ENCODE assay signal across 8 cellular contexts in genomic region chr5:169637085-169637855, GRCh38. TPM values are rescaled to one million over a fixed set of nuclear protein-coding genes. Genes with fewer than 3 reads are reported as not detected.
DNase-seq lines count a peak whose midpoint lies in the region; ATAC-seq and TF ChIP-seq lines count a peak whose summit lies in the region.

Gene DOCK2, plus strand, starts transcription at chr5:169637275. Its CDS starts 52 bp downstream, at chr5:169637327.

- no peak for TF ChIP-seq CTCF in astrocyte of the cerebellum (IDR thresholded peaks at IDR 0.05; ENCODE audit: low read depth, low read length, missing control alignments)
- no peak for TF ChIP-seq CTCF in right lobe of liver (IDR thresholded peaks at IDR 0.05)
- TF ChIP-seq CTCF in type B pancreatic cell (conservative IDR thresholded peaks at IDR 0.05) = no peak

- no peaks in the 10 kb centered on the region for H3K36me3 ChIP-seq in right lobe of liver

- peaks cover 0 to 11% of the 10 kb centered on the region in 2 donors for H3K27me3 ChIP-seq in right lobe of liver

- H3K36me3 Mint-ChIP-seq in type B pancreatic cell = no peaks in the 10 kb centered on the region

- no peaks in the 10 kb centered on the region for H3K4me1 ChIP-seq in right lobe of liver

- no peaks in the 10 kb centered on the region for H3K9me3 ChIP-seq in right lobe of liver

- intact Hi-C loops in right lobe of liver (cut with DNase I) = no loop called here

- peaks cover 10% of the 10 kb centered on the region for H3K9me3 Mint-ChIP-seq in type B pancreatic cell

- 2% methylated on average over 16 of the region's 55 CpGs for WGBS in right lobe of liver (ENCODE audit: insufficient coverage, low coverage, low lambda C conversion rate, missing lambda C conversion rate)

- DNase-seq in T-helper 2 cell (peak; percentile 30 to 88 (median 59)), astrocyte of the cerebellum (ENCODE audit: low read depth) (no peak), right lobe of liver (peak; percentile 65 to 82 (median 70)), NCI-H748 treated with DMSO at 0.1 percent for 48 hours (lab: John Stamatoyannopoulos, UW) (no peak), type B pancreatic cell (ENCODE audit: extremely low spot score, unreplicated experiment) (no peak)
- DNase-seq in stimulated activated CD8-positive, alpha-beta memory T cell treated with anti-CD3 and anti-CD28 coated beads, Interleukin-12 subunit alpha, Interleukin-12 subunit beta, amount 100 ng/mL, for 24 hours (ENCODE audit: extremely low read depth) = peak; percentile 36

- peaks cover 65% of the 10 kb centered on the region for H3K27me3 Mint-ChIP-seq in type B pancreatic cell

- H3K27ac ChIP-seq in right lobe of liver = peak within 1 kb of the TSS in 2 of 3 donors; percentile 69 to 79

- H3K4me3 ChIP-seq in astrocyte of the cerebellum (ENCODE audit: low read depth, low read length) (peak within 1 kb of the TSS; percentile 22), right lobe of liver (peak within 1 kb of the TSS; percentile 21 to 46 (median 26))

- in situ Hi-C loops in astrocyte of the cerebellum (cut with HindIII; ENCODE audit: low sequenced_read_pairs) = loop anchor here (5.0 kb wide), 1 partner anchor 105 kb away; no protein-coding TSS in a partner anchor

- H3K4me3 Mint-ChIP-seq in type B pancreatic cell = no peak within 1 kb of the TSS

- H3K4me1 Mint-ChIP-seq in type B pancreatic cell (ENCODE audit: unreplicated experiment) = no peaks in the 10 kb centered on the region

- ATAC-seq in GM18870 (IDR thresholded peaks at IDR 0.05; ENCODE audit: unreplicated experiment) (peak; percentile 90), HG03064 (IDR thresholded peaks at IDR 0.05; ENCODE audit: low read depth, unreplicated experiment) (peak; percentile 87), right lobe of liver (peak; percentile 78 to 88 (median 81))

- no peak for TF ChIP-seq POLR2A in right lobe of liver (IDR thresholded peaks at IDR 0.05)

- H3K27ac Mint-ChIP-seq in type B pancreatic cell = no peak within 1 kb of the TSS

RNA-seq across cellular contexts. Expression of gene DOCK2, which starts in this region (rescaled TPM):
- total RNA-seq in right lobe of liver = 10 to 100 TPM in 1 of 6 experiments, 1 to 10 TPM in 5; 5.0 to 14.5 (median 7.4) TPM
- 0.21 and 0.82 TPM in 2 replicates for total RNA-seq in type B pancreatic cell (ENCODE audit: low replicate concordance)

Comparison
In these comparisons a context has a peak if more than half of its experiments do, and no peak if none do; other contexts are left out.
1. DNase-seq: peak in T-helper 2 cell (5 of 5), right lobe of liver (3 of 3) and stimulated activated CD8-positive, alpha-beta memory T cell treated with anti-CD3 and anti-CD28 coated beads, Interleukin-12 subunit alpha, Interleukin-12 subunit beta, amount 100 ng/mL, for 24 hours (single experiment); none in astrocyte of the cerebellum (single experiment), NCI-H748 treated with DMSO at 0.1 percent for 48 hours (single experiment) and type B pancreatic cell (single experiment).
2. Peak in every context shown above with its lines, with median percentiles within 50 percentile points of each other: ATAC-seq.